In the genomic region with DNA sequence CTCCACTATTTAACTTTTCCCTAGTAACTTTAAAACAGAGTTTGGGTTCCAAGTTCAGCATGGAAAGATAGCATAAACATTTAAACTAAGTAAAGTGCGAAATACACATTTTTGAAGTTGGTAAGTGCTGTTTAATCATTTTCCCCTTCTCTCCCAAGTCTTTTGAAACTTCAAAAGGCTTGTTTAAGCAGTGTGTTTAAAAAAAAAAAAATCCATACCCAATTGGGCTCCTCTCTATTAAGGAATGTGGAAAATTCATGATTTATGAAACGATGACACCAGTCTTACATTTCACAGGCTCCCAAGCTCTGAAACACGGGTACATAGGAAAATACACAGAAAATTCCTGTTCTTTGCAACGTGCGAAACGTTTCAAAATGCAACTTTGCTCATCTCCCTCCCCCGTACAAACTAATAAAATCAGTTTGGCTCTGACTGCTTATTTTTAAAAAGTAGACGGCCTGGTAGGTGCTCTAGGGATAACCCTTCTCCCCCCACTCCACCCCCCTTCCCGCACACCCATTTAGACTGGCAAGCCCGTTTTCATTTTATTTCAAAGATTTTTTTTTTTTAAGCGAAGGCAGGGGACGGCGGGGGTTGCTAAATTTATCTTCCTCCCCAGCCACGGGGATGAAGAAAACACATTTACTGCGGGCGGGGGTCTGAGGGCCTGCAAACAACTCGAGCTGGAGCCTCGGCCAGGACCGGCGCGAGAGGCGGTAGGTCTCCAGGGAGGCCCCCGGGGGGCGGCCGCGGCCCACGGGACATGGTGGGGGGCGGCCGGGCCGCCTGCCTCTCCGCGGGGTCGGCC, we compare ENCODE assay signal across 7 cellular contexts. TPM values are rescaled to one million over a fixed set of nuclear protein-coding genes. Genes with fewer than 3 reads are reported as not detected.
DNase-seq lines count a peak whose midpoint lies in the region; ATAC-seq and TF ChIP-seq lines count a peak whose summit lies in the region.

No MANE protein-coding gene starts in this region.

- peaks cover 20% of the 10 kb centered on the region for H3K36me3 Mint-ChIP-seq in activated CD4-positive, alpha-beta memory T cell treated with anti-CD3 and anti-CD28 coated beads for 36 hours

- peak; percentile 28 for DNase-seq in activated CD4-positive, alpha-beta memory T cell treated with anti-CD3 and anti-CD28 coated beads for 36 hours
- DNase-seq in germinal center (ENCODE audit: low spot score): peak; percentile 18
- DNase-seq in pons (ENCODE audit: low spot score): peak; percentile 16
- no peak for DNase-seq in GM10266 (ENCODE audit: extremely low spot score)
- DNase-seq in NCI-H128 (lab: John Stamatoyannopoulos, UW; ENCODE audit: unreplicated experiment): no peak

- intact Hi-C loops in activated CD4-positive, alpha-beta memory T cell treated with anti-CD3 and anti-CD28 coated beads for 36 hours (cut with micrococcal nuclease): loop anchor here (5.0 kb wide), 1 partner anchor 51 kb away; no protein-coding TSS in a partner anchor

- ATAC-seq in HG03558 (IDR thresholded peaks at IDR 0.05; ENCODE audit: extremely low read depth, unreplicated experiment): peak; percentile 5

- POLR2A ChIA-PET in activated CD4-positive, alpha-beta memory T cell treated with anti-CD3 and anti-CD28 coated beads for 36 hours (lab: Charles Lee): interaction anchor here (0.6 to 1.8 kb wide), 4 partner anchors 23 to 267 kb away, joined by 3 to 4 read pairs (median 4); no protein-coding TSS in a partner anchor

- peaks cover 53% of the 10 kb centered on the region for H3K4me1 Mint-ChIP-seq in activated CD4-positive, alpha-beta memory T cell treated with anti-CD3 and anti-CD28 coated beads for 36 hours (ENCODE audit: low read depth)

- H3K9me3 Mint-ChIP-seq in activated CD4-positive, alpha-beta memory T cell treated with anti-CD3 and anti-CD28 coated beads for 36 hours: no peaks in the 10 kb centered on the region

- peak overlapping the region; percentile 72 for H3K4me3 Mint-ChIP-seq in activated CD4-positive, alpha-beta memory T cell treated with anti-CD3 and anti-CD28 coated beads for 36 hours

- peak overlapping the region; percentile 98 for H3K4me3 ChIP-seq in GM08714 (ENCODE audit: low read length)

- H3K27ac Mint-ChIP-seq in activated CD4-positive, alpha-beta memory T cell treated with anti-CD3 and anti-CD28 coated beads for 36 hours: peak overlapping the region; percentile 92

- H3K27me3 Mint-ChIP-seq in activated CD4-positive, alpha-beta memory T cell treated with anti-CD3 and anti-CD28 coated beads for 36 hours: no peaks in the 10 kb centered on the region

- CTCF ChIA-PET in activated CD4-positive, alpha-beta memory T cell treated with anti-CD3 and anti-CD28 coated beads for 36 hours (lab: Charles Lee): interaction anchor here (0.7 to 1.1 kb wide), 3 partner anchors 50 to 95 kb away, joined by 3 to 4 read pairs (median 4); no protein-coding TSS in a partner anchor

- no peak for TF ChIP-seq CTCF in GM10266 (IDR thresholded peaks at IDR 0.05; ENCODE audit: control insufficient read depth, insufficient read depth, low read depth, missing control alignments)

RNA-seq across cellular contexts. Expression of a gene that starts 0.8 kb away (rescaled TPM):
- 10 to 100 TPM; 31.1 to 35.5 TPM for total RNA-seq in activated CD4-positive, alpha-beta memory T cell treated with anti-CD3 and anti-CD28 coated beads for 36 hours

Comparison
In these comparisons a context has a peak if more than half of its experiments do, and no peak if none do; other contexts are left out.
1. DNase-seq: peak in activated CD4-positive, alpha-beta memory T cell treated with anti-CD3 and anti-CD28 coated beads for 36 hours (single experiment), germinal center (single experiment) and pons (single experiment); none in GM10266 (single experiment) and NCI-H128 (single experiment).